ENCODE assay signal across 8 cellular contexts in genomic region chr17:48814504-48814903, GRCh38. TPM values are rescaled to one million over a fixed set of nuclear protein-coding genes. Genes with fewer than 3 reads are reported as not detected.
DNase-seq lines count a peak whose midpoint lies in the region; ATAC-seq and TF ChIP-seq lines count a peak whose summit lies in the region.

No MANE protein-coding gene starts in this region.

- H2BK5ac ChIP-seq in H9 (ENCODE audit: insufficient read length, low read length): no peak overlapping the region

- H3K4me1 ChIP-seq in H9 (ENCODE audit: insufficient read depth, low read length): peaks cover 9% of the 10 kb centered on the region
- H3K4me1 ChIP-seq in SJCRH30: peaks cover 14% of the 10 kb centered on the region
- peaks cover 6 to 14% of the 10 kb centered on the region in 2 donors for H3K4me1 ChIP-seq in adrenal gland (replicated peaks in 1 of 2)
- peaks cover 13% of the 10 kb centered on the region for H3K4me1 ChIP-seq in iPS-15b (ENCODE audit: control insufficient read depth, insufficient read depth, low read length)

- no peaks in the 10 kb centered on the region for H3K23me2 ChIP-seq in H9 (ENCODE audit: insufficient read length, low read depth, low read length, poor library complexity, severe bottlenecking)

- peaks cover 54 to 75% (median 61%) of the 10 kb centered on the region in 3 donors for H3K27me3 Mint-ChIP-seq in CD14-positive monocyte (ENCODE audit: low read depth in 3 of 3)
- peaks cover 27% of the 10 kb centered on the region for H3K27me3 Mint-ChIP-seq in H9 (ENCODE audit: low read depth)

- no peak for ATAC-seq in HG03159 (IDR thresholded peaks at IDR 0.05; ENCODE audit: unreplicated experiment)

- H3K36me3 ChIP-seq in SJCRH30: no peaks in the 10 kb centered on the region
- no peaks in the 10 kb centered on the region for H3K36me3 ChIP-seq in adrenal gland (replicated peaks in 1 of 2)
- no peaks in the 10 kb centered on the region for H3K36me3 ChIP-seq in iPS-15b (ENCODE audit: control insufficient read depth, insufficient read depth, low read length)

- H3K27ac ChIP-seq in H9 (ENCODE audit: insufficient read length, low read depth, low read length) (no peak overlapping the region), SJCRH30 (no peak overlapping the region), adrenal gland (no peak overlapping the region)

- H3K14ac ChIP-seq in H9 (ENCODE audit: insufficient read depth, low read length): no peak overlapping the region

- intact Hi-C loops in CD14-positive monocyte (cut with micrococcal nuclease) (loop anchor here in 1 of 2 donors (2.0 kb wide), 1 partner anchor 64 kb away; no protein-coding TSS in a partner anchor), adrenal gland (cut with DNase I) (loop anchor here in 1 of 2 donors (5.0 kb wide), 1 partner anchor 218 kb away; no protein-coding TSS in a partner anchor)

- no peak for TF ChIP-seq POLR2A in adrenal gland (IDR thresholded peaks at IDR 0.05)

- peaks cover 0 to 2% of the 10 kb centered on the region in 2 donors for H3K36me3 Mint-ChIP-seq in CD14-positive monocyte
- H3K36me3 Mint-ChIP-seq in H9 (ENCODE audit: insufficient read depth in 1 of 3, low read depth in 3 of 3): peaks cover 0 to 2% (median 0%) of the 10 kb centered on the region in 3 experiments; a peak in 2 of 7 replicates

- H2BK120ac ChIP-seq in H9 (ENCODE audit: low read depth, low read length, poor library complexity, severe bottlenecking): no peak overlapping the region

- H3K4ac ChIP-seq in H9 (ENCODE audit: low read depth, low read length): no peak overlapping the region

- H3K27ac Mint-ChIP-seq in CD14-positive monocyte (no peak overlapping the region), H9 (no peak overlapping the region)

- no peak overlapping the region for H3K4me2 ChIP-seq in H9 (ENCODE audit: insufficient read depth, insufficient read length, low read length)

- no peak overlapping the region for H3K18ac ChIP-seq in H9 (ENCODE audit: insufficient read length, low read depth, low read length)

- no peak overlapping the region for H4K8ac ChIP-seq in H9 (replicated peaks; ENCODE audit: insufficient read length, low read depth, low read length)

- peak; percentile 58 for DNase-seq in CD14-positive monocyte (ENCODE audit: low spot score)
- DNase-seq in H9: peak; percentile 81
- DNase-seq in SJCRH30: peak; percentile 42 to 75
- peak; percentile 43 to 77 (median 65) for DNase-seq in adrenal gland
- peak; percentile 48 for DNase-seq in stimulated activated CD4-positive, alpha-beta T cell treated with anti-CD3 and anti-CD28 coated beads, Interleukin-1b, Interleukin-23, amount 100 ng/mL, for 48 hours
- DNase-seq in cerebellar nuclear complex (lab: John Stamatoyannopoulos, UW): no peak

- H4K20me1 ChIP-seq in H9 (ENCODE audit: control insufficient read depth, insufficient read depth, insufficient read length): no peaks in the 10 kb centered on the region

- peaks cover 11% of the 10 kb centered on the region for H3K4me1 Mint-ChIP-seq in CD14-positive monocyte
- peaks cover 29 to 39% of the 10 kb centered on the region in 2 experiments for H3K4me1 Mint-ChIP-seq in H9

- H3K4me3 Mint-ChIP-seq in CD14-positive monocyte: peak overlapping the region in 1 of 2 donors; percentile 72
- no peak overlapping the region for H3K4me3 Mint-ChIP-seq in H9

- no peaks in the 10 kb centered on the region for H3K79me2 ChIP-seq in H9 (ENCODE audit: insufficient read depth, low read length)

- no peak overlapping the region for H3K9ac ChIP-seq in H9 (ENCODE audit: extremely low read depth, insufficient read length, low read length)
- no peak overlapping the region for H3K9ac ChIP-seq in iPS-15b (ENCODE audit: low read depth, low read length)

- H3K9me3 Mint-ChIP-seq in CD14-positive monocyte: peaks cover 0 to 11% (median 6%) of the 10 kb centered on the region in 7 donors
- no peaks in the 10 kb centered on the region for H3K9me3 Mint-ChIP-seq in H9

- no peak overlapping the region for H2BK15ac ChIP-seq in H9 (ENCODE audit: low read depth, low read length)

- H3K4me3 ChIP-seq in SJCRH30: no peak overlapping the region
- H3K4me3 ChIP-seq in adrenal gland: no peak overlapping the region
- H3K4me3 ChIP-seq in iPS-15b (ENCODE audit: low read depth, low read length): peak overlapping the region; percentile 16

- no peak overlapping the region for H3T11ph ChIP-seq in H9 (ENCODE audit: low read length)

- H2AK5ac ChIP-seq in H9 (ENCODE audit: insufficient read length, low read length): no peak overlapping the region

- no peak overlapping the region for H4K91ac ChIP-seq in H9 (ENCODE audit: insufficient read length, low read depth, low read length)

- H3K79me1 ChIP-seq in H9 (ENCODE audit: insufficient read depth, low read depth, low read length, poor library complexity, severe bottlenecking): no peaks in the 10 kb centered on the region

- H2BK20ac ChIP-seq in H9 (ENCODE audit: low read depth, low read length, poor library complexity, severe bottlenecking): no peak overlapping the region

- no peak overlapping the region for H2AFZ ChIP-seq in H9 (ENCODE audit: low read length)

- H4K5ac ChIP-seq in H9 (ENCODE audit: insufficient read length, low read depth, low read length): no peak overlapping the region

- TF ChIP-seq CTCF in CD14-positive monocyte (IDR thresholded peaks at IDR 0.05): peak; percentile 82
- peak; percentile 93 for TF ChIP-seq CTCF in H9 (conservative IDR thresholded peaks at IDR 0.05)
- TF ChIP-seq CTCF in adrenal gland (IDR thresholded peaks at IDR 0.05): peak; percentile 65 to 86 (median 81)

- H3K27me3 ChIP-seq in H9 (ENCODE audit: insufficient read depth, low read length): no peaks in the 10 kb centered on the region
- peaks cover 13% of the 10 kb centered on the region for H3K27me3 ChIP-seq in SJCRH30
- no peaks in the 10 kb centered on the region for H3K27me3 ChIP-seq in adrenal gland
- peaks cover 16% of the 10 kb centered on the region for H3K27me3 ChIP-seq in iPS-15b (ENCODE audit: control insufficient read depth, insufficient read depth, low read length)

- no peak overlapping the region for H3K56ac ChIP-seq in H9 (ENCODE audit: insufficient read length, low read depth, low read length)

- H3K9me3 ChIP-seq in H9 (ENCODE audit: control insufficient read depth, low read depth, low read length) (no peaks in the 10 kb centered on the region), SJCRH30 (replicated peaks) (no peaks in the 10 kb centered on the region), adrenal gland (replicated peaks in 1 of 3) (no peaks in the 10 kb centered on the region), iPS-15b (ENCODE audit: control insufficient read depth, insufficient read depth, low read length) (no peaks in the 10 kb centered on the region)

- H2BK12ac ChIP-seq in H9 (ENCODE audit: insufficient read length, low read depth, low read length): no peak overlapping the region

- no CpG with 5 or more reads among the region's 7 CpGs for WGBS in H9 (ENCODE audit: extremely low coverage, insufficient read length, low lambda C conversion rate)
- 23 to 30% (median 28%) methylated on average over 7 of the region's 7 CpGs for WGBS in adrenal gland, 4 donors

- no peak overlapping the region for H3K23ac ChIP-seq in H9 (ENCODE audit: insufficient read length, low read depth, low read length)

RNA-seq across cellular contexts. Expression of gene TTLL6, which starts 2.5 kb away (rescaled TPM):
- polyA plus RNA-seq in CD14-positive monocyte (not detected), adrenal gland (1 to 10 TPM in 1 of 3 donors, under 1 TPM in 2; 0.29 to 2.0 (median 0.51) TPM)
- total RNA-seq in H9 (2021) (1.1 and 2.4 TPM in 2 replicates), adrenal gland (under 1 TPM in 4 of 8 donors, not detected in 4; 0.27 to 0.55 (median 0.44) TPM)
- total RNA-seq in SJCRH30 (2014; rRNA removed; shearing (Covaris generic)): 1.4 and 2.7 TPM in 2 replicates

RNA-seq across cellular contexts. Expression of gene CALCOCO2, which starts 16.3 kb away (rescaled TPM):
- polyA plus RNA-seq in CD14-positive monocyte: 100 to 1,000 TPM; 214 to 280 TPM
- total RNA-seq in H9 (2021): 19.1 and 23.1 TPM in 2 replicates
- 44.8 and 48.3 TPM in 2 replicates for total RNA-seq in SJCRH30 (2014; rRNA removed; shearing (Covaris generic))
- total RNA-seq in adrenal gland: 100 to 1,000 TPM in 7 of 8 donors, 10 to 100 TPM in 1; 84.8 to 163 (median 146) TPM
- 100 to 1,000 TPM in 1 of 3 donors, 10 to 100 TPM in 2; 44.5 to 199 (median 61.9) TPM for polyA plus RNA-seq in adrenal gland

Comparison
In these comparisons a context has a peak if more than half of its experiments do, and no peak if none do; other contexts are left out.
1. DNase-seq: peak in CD14-positive monocyte (single experiment), H9 (single experiment), SJCRH30 (2 of 2), adrenal gland (7 of 7) and stimulated activated CD4-positive, alpha-beta T cell treated with anti-CD3 and anti-CD28 coated beads, Interleukin-1b, Interleukin-23, amount 100 ng/mL, for 48 hours (single experiment); none in cerebellar nuclear complex (0 of 2).
2. Peak in every context shown above with its lines, with median percentiles within 50 percentile points of each other: CTCF ChIP-seq.